1 cellular context compared by ENCODE assay signal in the genomic region with DNA sequence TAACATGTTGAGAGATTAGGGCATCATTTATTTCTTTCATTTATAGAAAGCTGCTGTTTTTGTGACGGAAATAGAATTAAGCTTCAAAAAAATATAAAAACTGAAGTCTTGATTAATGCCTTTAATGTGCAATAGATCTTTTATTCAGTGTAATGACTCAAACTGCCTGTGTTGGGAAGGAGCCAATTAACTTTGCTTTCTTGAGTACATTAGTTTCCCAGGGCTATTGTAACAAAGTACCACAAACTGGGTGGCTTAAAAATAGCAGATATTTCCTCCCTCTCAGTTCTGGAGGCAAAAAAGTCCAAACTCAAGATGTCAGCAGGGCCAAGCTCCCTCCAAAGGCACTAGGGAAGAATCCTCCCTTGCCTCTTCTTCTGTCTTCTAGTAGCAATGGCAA.
TF ChIP-seq lines count a peak whose summit lies in the region.

No MANE protein-coding gene starts in this region.

TF ChIP-seq in endothelial cell of umbilical vein, 7 proteins besides CTCF, POLR2A, EP300 and RAD21 (continued from another document):
- no peak for TF ChIP-seq JUN (IDR thresholded peaks at IDR 0.05; ENCODE audit: borderline replicate concordance, insufficient read depth, insufficient read length, low read depth)
- TF ChIP-seq POLR2AphosphoS5 (IDR thresholded peaks at IDR 0.05; ENCODE audit: insufficient read depth, low read depth, low read length), result no peak
- TF ChIP-seq, protein P1, sequence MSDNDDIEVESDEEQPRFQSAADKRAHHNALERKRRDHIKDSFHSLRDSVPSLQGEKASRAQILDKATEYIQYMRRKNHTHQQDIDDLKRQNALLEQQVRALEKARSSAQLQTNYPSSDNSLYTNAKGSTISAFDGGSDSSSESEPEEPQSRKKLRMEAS (IDR thresholded peaks at IDR 0.05; ENCODE audit: insufficient read depth, insufficient read length), result no peak
